Comparison of ENCODE assay signal across 11 cellular contexts in the genomic region with DNA sequence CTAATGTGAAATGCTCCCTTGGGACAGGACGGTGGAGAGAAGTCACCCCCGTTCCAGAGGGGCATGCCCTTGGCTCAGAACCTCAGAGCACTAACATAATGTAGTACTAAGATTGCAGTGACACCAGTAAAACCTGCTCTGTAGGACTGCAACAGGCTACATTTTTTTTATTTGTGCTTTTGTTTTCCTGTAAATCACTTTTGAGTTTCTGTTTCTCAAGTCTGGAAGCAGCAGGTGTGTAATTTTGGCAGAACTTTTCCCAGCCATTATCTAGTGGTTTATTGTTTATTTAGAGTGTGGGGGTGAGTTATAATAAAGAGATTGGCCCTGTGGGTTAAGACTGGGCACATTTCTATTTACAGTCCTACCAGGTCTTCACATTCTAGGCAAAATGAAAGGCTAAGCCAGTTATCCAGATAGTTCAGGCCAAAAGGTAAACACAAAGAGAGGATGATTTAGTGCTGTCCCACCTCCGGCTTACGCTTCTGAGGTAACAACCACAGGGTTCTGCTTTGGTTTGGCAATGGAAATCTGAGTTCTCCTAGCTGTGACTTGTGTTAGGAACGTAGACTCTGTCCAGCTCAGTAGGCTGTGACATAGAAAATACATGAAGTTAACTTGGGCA. TPM values are rescaled to one million over a fixed set of nuclear protein-coding genes. Genes with fewer than 3 reads are reported as not detected.
A peak's percentile ranks its signal among the peaks of the same experiment; 100 is the strongest.
DNase-seq lines count a peak whose midpoint lies in the region; ATAC-seq and TF ChIP-seq lines count a peak whose summit lies in the region.
"Had no signal": no experiment of that assay in that cellular context is flagged by ENCODE, and none has a peak within 500 bp of the region (broad histone marks: within the 10 kb centered on the region; RNA-seq: fewer than 3 reads in every experiment).

No MANE protein-coding gene starts in this region.

- H3K4me1 ChIP-seq in HCT116 (ENCODE audit: control insufficient read depth in 1 of 2, insufficient read depth in 2 of 2, low read length in 2 of 2) (peaks cover 20 to 37% of the 10 kb centered on the region in 2 experiments), PC-3 (ENCODE audit: insufficient read depth, low read length) (peaks cover 62% of the 10 kb centered on the region), prostate gland (replicated peaks) (no peaks in the 10 kb centered on the region)

- H3K9ac ChIP-seq in HCT116 (ENCODE audit: low read length) (0 out of 2 replicates have a peak overlapping the region, but pooled peaks have one; percentile 6), PC-3 (ENCODE audit: low read length) (peak overlapping the region; percentile 67)

- TF ChIP-seq POLR2A in HCT116 (IDR thresholded peaks at IDR 0.05; ENCODE audit: borderline replicate concordance, extremely low read depth, insufficient read depth, insufficient read length) (no peak), prostate gland (IDR thresholded peaks at IDR 0.05) (no peak)

- H3K27me3 ChIP-seq in HCT116 (ENCODE audit: insufficient read depth, low read length) (no peaks in the 10 kb centered on the region), PC-3 (ENCODE audit: low read length) (no peaks in the 10 kb centered on the region), prostate gland (replicated peaks; ENCODE audit: insufficient read depth) (no peaks in the 10 kb centered on the region)

- H3K79me2 ChIP-seq in HCT116 (ENCODE audit: insufficient read depth, low read length) (no peaks in the 10 kb centered on the region), PC-3 (ENCODE audit: low read length) (no peaks in the 10 kb centered on the region)

- RAD21 ChIA-PET in HCT116 (lab: Charles Lee; ENCODE audit: low non-redundant PET in 1 of 2, low total read pairs in 2 of 2, uncharacterized antibody in 2 of 2, unreplicated experiment in 2 of 2): no interaction called here

- H3K27ac ChIP-seq in HCT116 (ENCODE audit: low read depth, low read length) (peak overlapping the region; percentile 15; the same call in 1 of the 2 replicates), PC-3 (ENCODE audit: low read length) (peak overlapping the region; percentile 93), prostate gland (peak overlapping the region in 1 of 2 donors; percentile 57)

- no peak for TF ChIP-seq RAD21 in HCT116 (IDR thresholded peaks at IDR 0.05; ENCODE audit: low read depth)

- TF ChIP-seq CTCF in HCT116 (IDR thresholded peaks at IDR 0.05 in 2 of 3, conservative IDR thresholded peaks at IDR 0.05 in 1 of 3; ENCODE audit: borderline replicate concordance in 1 of 3, insufficient read depth in 1 of 3, low read depth in 2 of 3, low read length in 2 of 3) (no peak), PC-3 (conservative IDR thresholded peaks at IDR 0.05; ENCODE audit: low read depth, low read length) (no peak), epithelial cell of proximal tubule (conservative IDR thresholded peaks at IDR 0.05; ENCODE audit: low read depth, low read length) (no peak), prostate gland (IDR thresholded peaks at IDR 0.05) (peak in 1 of 4 experiments; percentile 20)

- H3K9me3 ChIP-seq in HCT116 (ENCODE audit: control insufficient read depth in 1 of 2, insufficient read depth in 1 of 2, low read depth in 1 of 2, low read length in 2 of 2): no peaks in the 10 kb centered on the region
- no peaks in the 10 kb centered on the region for H3K9me3 ChIP-seq in PC-3 (ENCODE audit: low read length)
- no peaks in the 10 kb centered on the region for H3K9me3 ChIP-seq in prostate gland

- BruUV-seq in HCT116 (replicated peaks; lab: Mats Ljungman, UMichigan): no TSS peak
- no TSS peak for BruUV-seq in PC-3 (replicated peaks; lab: Mats Ljungman, UMichigan)

- H3K4me3 ChIP-seq in HCT116 (replicated peaks in 1 of 2; ENCODE audit: low read depth in 1 of 2, low read length in 2 of 2): peak overlapping the region in 1 of 2 experiments; percentile 16; a peak in 2 of 4 replicates
- peak overlapping the region; percentile 62 for H3K4me3 ChIP-seq in PC-3 (ENCODE audit: low read length)
- H3K4me3 ChIP-seq in epithelial cell of proximal tubule (ENCODE audit: low read depth, low read length): no peak overlapping the region
- no peak overlapping the region for H3K4me3 ChIP-seq in prostate gland
- H3K4me3 ChIP-seq: GM12878 had no signal

- H3K36me3 ChIP-seq in HCT116 (ENCODE audit: control insufficient read depth in 1 of 2, insufficient read depth in 2 of 2, low read length in 2 of 2): no peaks in the 10 kb centered on the region
- no peaks in the 10 kb centered on the region for H3K36me3 ChIP-seq in PC-3 (ENCODE audit: low read depth, low read length)
- no peaks in the 10 kb centered on the region for H3K36me3 ChIP-seq in prostate gland

- H2AFZ ChIP-seq in HCT116 (ENCODE audit: low read depth, low read length, poor library complexity, severe bottlenecking) (peak overlapping the region; percentile 99), PC-3 (ENCODE audit: low read length) (peak overlapping the region; percentile 41)

- DNase-seq in HCT116 (ENCODE audit: low read depth, low spot score) (no peak), PC-3 (peak; percentile 76), epithelial cell of proximal tubule (ENCODE audit: low read depth) (peak; percentile 19), prostate gland (ENCODE audit: low spot score) (peak; percentile 47), NCI-H2081 (lab: John Stamatoyannopoulos, UW) (no peak), superior temporal gyrus (ENCODE audit: extremely low spot score) (no peak), NCI-H2081 treated with DMSO at 0.1 percent for 48 hours (lab: John Stamatoyannopoulos, UW) (no peak)
- DNase-seq: activated naive CD4-positive, alpha-beta T cell treated with anti-CD3 and anti-CD28 coated beads, Interleukin-2, amount 50 U/mL, for 16 hours; stimulated activated naive CD8-positive, alpha-beta T cell treated with anti-CD3 and anti-CD28 coated beads, Interleukin-15, Interleukin-2, amounts not matched to agents 100 U/mL and 50 U/mL, for 24 hours had no signal

- POLR2A ChIA-PET in HCT116 (lab: Charles Lee) (interaction anchor here (1.2 kb wide), 1 partner anchor 11 kb away, joined by 3 read pairs; no protein-coding TSS in a partner anchor), PC-3 (lab: Charles Lee; ENCODE audit: unreplicated experiment) (interaction anchor here (0.6 kb wide), 2 partner anchors 58 to 150 kb away, joined by 3 read pairs; no protein-coding TSS in a partner anchor)

- CTCF ChIA-PET in HCT116 (lab: Charles Lee) (no interaction called here), PC-3 (lab: Charles Lee) (no interaction called here)

- H3K4me2 ChIP-seq in HCT116 (ENCODE audit: low read length) (peak overlapping the region; percentile 69), PC-3 (ENCODE audit: low read length) (peak overlapping the region; percentile 87)

- peaks cover 9% of the 10 kb centered on the region for H3F3A ChIP-seq in PC-3 (ENCODE audit: low read length, unreplicated experiment)

- H3K9me2 ChIP-seq in HCT116 (ENCODE audit: insufficient read depth): no peaks in the 10 kb centered on the region
- no peaks in the 10 kb centered on the region for H3K9me2 ChIP-seq in PC-3 (replicated peaks; ENCODE audit: low read length)

- 14% methylated on average over 5 of the region's 5 CpGs for WGBS in prostate gland

- intact Hi-C loops in HCT116 (cut with micrococcal nuclease) (no loop called here), PC-3 (cut with micrococcal nuclease) (loop anchor here (1.0 kb wide), 1 partner anchor 28 kb away; no protein-coding TSS in a partner anchor), prostate gland (cut with DNase I) (no loop called here)

- peak; percentile 65 for ATAC-seq in HCT116
- peak; percentile 47 for ATAC-seq in PC-3
- no peak for ATAC-seq in HG03175 (IDR thresholded peaks at IDR 0.05; ENCODE audit: unreplicated experiment)
- ATAC-seq: GM12878; stimulated activated naive CD8-positive, alpha-beta T cell treated with anti-CD3 and anti-CD28 coated beads, Interleukin-15, Interleukin-2, amounts not matched to agents 100 U/mL and 50 U/mL, for 24 hours had no signal

- no peaks in the 10 kb centered on the region for H4K20me1 ChIP-seq in HCT116 (ENCODE audit: insufficient read depth)
- H4K20me1 ChIP-seq in PC-3 (ENCODE audit: low read length): no peaks in the 10 kb centered on the region

TF ChIP-seq in HCT116, 20 proteins besides CTCF, POLR2A, EP300 and RAD21 (continues in another document):
- TF ChIP-seq ZFX (IDR thresholded peaks at IDR 0.05) (no peak), EGR1 (IDR thresholded peaks at IDR 0.05; ENCODE audit: low read depth) (no peak), ZNF274 (IDR thresholded peaks at IDR 0.05; ENCODE audit: low read depth, low read length) (no peak), CBX3 (IDR thresholded peaks at IDR 0.05; ENCODE audit: low read depth) (no peak), SIN3A (IDR thresholded peaks at IDR 0.05; ENCODE audit: low read depth) (no peak), JUND (IDR thresholded peaks at IDR 0.05) (no peak)
- TF ChIP-seq, protein P1, sequence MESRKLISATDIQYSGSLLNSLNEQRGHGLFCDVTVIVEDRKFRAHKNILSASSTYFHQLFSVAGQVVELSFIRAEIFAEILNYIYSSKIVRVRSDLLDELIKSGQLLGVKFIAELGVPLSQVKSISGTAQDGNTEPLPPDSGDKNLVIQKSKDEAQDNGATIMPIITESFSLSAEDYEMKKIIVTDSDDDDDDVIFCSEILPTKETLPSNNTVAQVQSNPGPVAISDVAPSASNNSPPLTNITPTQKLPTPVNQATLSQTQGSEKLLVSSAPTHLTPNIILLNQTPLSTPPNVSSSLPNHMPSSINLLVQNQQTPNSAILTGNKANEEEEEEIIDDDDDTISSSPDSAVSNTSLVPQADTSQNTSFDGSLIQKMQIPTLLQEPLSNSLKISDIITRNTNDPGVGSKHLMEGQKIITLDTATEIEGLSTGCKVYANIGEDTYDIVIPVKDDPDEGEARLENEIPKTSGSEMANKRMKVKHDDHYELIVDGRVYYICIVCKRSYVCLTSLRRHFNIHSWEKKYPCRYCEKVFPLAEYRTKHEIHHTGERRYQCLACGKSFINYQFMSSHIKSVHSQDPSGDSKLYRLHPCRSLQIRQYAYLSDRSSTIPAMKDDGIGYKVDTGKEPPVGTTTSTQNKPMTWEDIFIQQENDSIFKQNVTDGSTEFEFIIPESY (IDR thresholded peaks at IDR 0.05; ENCODE audit: extremely low read depth, insufficient replicate concordance, low read length): no peak
- TF ChIP-seq, protein P2, sequence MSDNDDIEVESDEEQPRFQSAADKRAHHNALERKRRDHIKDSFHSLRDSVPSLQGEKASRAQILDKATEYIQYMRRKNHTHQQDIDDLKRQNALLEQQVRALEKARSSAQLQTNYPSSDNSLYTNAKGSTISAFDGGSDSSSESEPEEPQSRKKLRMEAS (IDR thresholded peaks at IDR 0.05): no peak

RNA-seq across cellular contexts. Expression of a gene that starts 50.2 kb away (rescaled TPM):
- 34.2 TPM for total RNA-seq in HCT116 (2021; ENCODE audit: unreplicated experiment)
- 15.9 and 16.6 TPM in 2 replicates for polyA plus RNA-seq in HCT116 (2012)
- total RNA-seq in PC-3 (2014; rRNA removed): 53.8 and 64.7 TPM in 2 replicates
- total RNA-seq in epithelial cell of proximal tubule: 41.5 and 42.5 TPM in 2 replicates
- 10 to 100 TPM; 32.0 to 64.6 TPM for total RNA-seq in prostate gland

Comparison
In these comparisons a context has a peak if more than half of its experiments do, and no peak if none do; other contexts are left out.
1. DNase-seq: peak in PC-3 (single experiment), epithelial cell of proximal tubule (single experiment) and prostate gland (single experiment); none in HCT116 (single experiment), NCI-H2081 (0 of 2), superior temporal gyrus (single experiment) and NCI-H2081 treated with DMSO at 0.1 percent for 48 hours (single experiment).